Comparison of ENCODE assay signal across 8 cellular contexts in genomic region chr3:157089455-157090221, GRCh38.
A peak's percentile ranks its signal among the peaks of the same experiment; 100 is the strongest.
DNase-seq lines count a peak whose midpoint lies in the region; ATAC-seq, FAIRE-seq and TF ChIP-seq lines count a peak whose summit lies in the region.

No MANE protein-coding gene starts in this region.

- CTCF ChIA-PET in K562 (lab: Yijun Ruan, JAX; ENCODE audit: low intra/inter-chr PET ratio) (no interaction called here), HepG2 (lab: Yijun Ruan, JAX; ENCODE audit: low intra/inter-chr PET ratio, low total read pairs) (interaction anchor here (1.8 kb wide), 1 partner anchor 48 kb away, joined by 4 read pairs; no protein-coding TSS in a partner anchor)

- H3K4me1 ChIP-seq in DOHH2 (ENCODE audit: control insufficient read depth, low read length) (peaks cover 54% of the 10 kb centered on the region), GM23248 (ENCODE audit: insufficient read depth) (peaks cover 28% of the 10 kb centered on the region), MM.1S (ENCODE audit: low read length) (peaks cover 53% of the 10 kb centered on the region), K562 (replicated peaks in 1 of 2; ENCODE audit: control insufficient read depth in 2 of 2, insufficient read depth in 2 of 2, low read length in 2 of 2) (peaks cover 24 to 56% of the 10 kb centered on the region in 2 experiments), HepG2 (ENCODE audit: insufficient read depth, low read length) (peaks cover 49% of the 10 kb centered on the region)

- H3K27ac ChIP-seq in DOHH2 (ENCODE audit: low read depth, low read length): peak overlapping the region; percentile 93
- peak overlapping the region; percentile 89 for H3K27ac ChIP-seq in GM23248
- H3K27ac ChIP-seq in MM.1S (ENCODE audit: low read length): peak overlapping the region; percentile 97
- peak overlapping the region; percentile 90 for H3K27ac ChIP-seq in K562 (ENCODE audit: extremely low read depth, low read depth, low read length)
- peak overlapping the region; percentile 96 for H3K27ac ChIP-seq in HepG2 (ENCODE audit: extremely low read length, insufficient read depth, low read length)

- BruUV-seq in K562 (replicated peaks; lab: Mats Ljungman, UMichigan) (TSS peak; percentile 91), HepG2 (replicated peaks; lab: Mats Ljungman, UMichigan) (no TSS peak)

- H3K79me2 ChIP-seq in DOHH2 (ENCODE audit: control insufficient read depth, low read length): no peaks in the 10 kb centered on the region
- no peaks in the 10 kb centered on the region for H3K79me2 ChIP-seq in GM23248 (ENCODE audit: insufficient read depth)
- H3K79me2 ChIP-seq in MM.1S (ENCODE audit: low read length): no peaks in the 10 kb centered on the region
- H3K79me2 ChIP-seq in K562 (ENCODE audit: control insufficient read depth, insufficient read depth, low read length): no peaks in the 10 kb centered on the region
- no peaks in the 10 kb centered on the region for H3K79me2 ChIP-seq in HepG2 (ENCODE audit: insufficient read depth, low read length)

- TF ChIP-seq CTCF in DOHH2 (IDR thresholded peaks at IDR 0.05; ENCODE audit: low read depth, low read length, poor library complexity, severe bottlenecking) (no peak), MM.1S (IDR thresholded peaks at IDR 0.05; ENCODE audit: low read length) (no peak), K562 (IDR thresholded peaks at IDR 0.05 in 2 of 3, conservative IDR thresholded peaks at IDR 0.05 in 1 of 3; ENCODE audit: insufficient read depth in 2 of 3, low read depth in 1 of 3, low read length in 3 of 3) (no peak), HepG2 (CRISPR knock-in tag; IDR thresholded peaks at IDR 0.05) (no peak)

- TF ChIP-seq EP300 in K562 (IDR thresholded peaks at IDR 0.05; ENCODE audit: low read length) (peak; percentile 16), HepG2 (IDR thresholded peaks at IDR 0.05; ENCODE audit: low read depth in 2 of 2, low read length in 2 of 2) (no peak), HepG2 (CRISPR knock-in tag; IDR thresholded peaks at IDR 0.05; ENCODE audit: borderline replicate concordance) (no peak)

- H3K9me2 ChIP-seq in DOHH2 (replicated peaks; ENCODE audit: control insufficient read depth, low read length): no peaks in the 10 kb centered on the region
- no peaks in the 10 kb centered on the region for H3K9me2 ChIP-seq in GM23248 (ENCODE audit: insufficient read depth)
- no peaks in the 10 kb centered on the region for H3K9me2 ChIP-seq in MM.1S (replicated peaks; ENCODE audit: insufficient read depth, low read length)

- H3K9ac ChIP-seq in GM23248 (peak overlapping the region; percentile 89), MM.1S (ENCODE audit: low read length) (peak overlapping the region; percentile 96), K562 (ENCODE audit: insufficient read depth in 1 of 2, low read depth in 2 of 2, low read length in 2 of 2) (peak overlapping the region; percentile 80 to 89), HepG2 (ENCODE audit: insufficient read depth, low read depth, low read length) (peak overlapping the region; percentile 85)

- H3K4me2 ChIP-seq in DOHH2 (ENCODE audit: low read length): peak overlapping the region; percentile 92
- peak overlapping the region; percentile 84 for H3K4me2 ChIP-seq in GM23248 (ENCODE audit: unreplicated experiment)
- H3K4me2 ChIP-seq in MM.1S (ENCODE audit: low read depth, low read length): peak overlapping the region; percentile 93
- peak overlapping the region; percentile 98 for H3K4me2 ChIP-seq in K562 (ENCODE audit: insufficient read depth, low read length)
- peak overlapping the region; percentile 92 for H3K4me2 ChIP-seq in HepG2 (ENCODE audit: low read depth, low read length)

- no peaks in the 10 kb centered on the region for H3K27me3 ChIP-seq in DOHH2 (ENCODE audit: control insufficient read depth, low read length)
- H3K27me3 ChIP-seq in GM23248 (replicated peaks; ENCODE audit: insufficient read depth): no peaks in the 10 kb centered on the region
- no peaks in the 10 kb centered on the region for H3K27me3 ChIP-seq in MM.1S (replicated peaks; ENCODE audit: insufficient read depth, low read length)
- H3K27me3 ChIP-seq in K562 (ENCODE audit: control insufficient read depth in 2 of 2, insufficient read depth in 2 of 2, low read length in 2 of 2): no peaks in the 10 kb centered on the region; a peak in 1 of 5 replicates
- no peaks in the 10 kb centered on the region for H3K27me3 ChIP-seq in HepG2 (ENCODE audit: control insufficient read depth in 1 of 2, insufficient read depth in 2 of 2, low read length in 2 of 2)

- no peaks in the 10 kb centered on the region for H3K9me1 ChIP-seq in K562 (ENCODE audit: control insufficient read depth, insufficient read depth, low read length)

- no peak for DNase-seq in GM23248
- DNase-seq in MM.1S: no peak
- peak; percentile 42 to 74 (median 51) for DNase-seq in K562 (ENCODE audit: extremely low read depth in 1 of 4, low spot score in 3 of 4)
- no peak for DNase-seq in HepG2 (ENCODE audit: low spot score)
- peak; percentile 35 for DNase-seq in stimulated activated naive CD8-positive, alpha-beta T cell treated with anti-CD3 and anti-CD28 coated beads, Interleukin-15, Interleukin-2, amounts not matched to agents 100 U/mL and 50 U/mL, for 24 hours
- no peak for DNase-seq in NCI-H1105 treated with DMSO at 0.1 percent for 48 hours (lab: John Stamatoyannopoulos, UW)
- no peak for DNase-seq in midbrain (lab: John Stamatoyannopoulos, UW)

- peak overlapping the region; percentile 86 for H3K4me3 ChIP-seq in DOHH2 (ENCODE audit: low read length)
- H3K4me3 ChIP-seq in GM23248: peak overlapping the region; percentile 71
- peak overlapping the region; percentile 66 for H3K4me3 ChIP-seq in MM.1S (ENCODE audit: low read length)
- peak overlapping the region; percentile 48 for H3K4me3 ChIP-seq in K562
- H3K4me3 ChIP-seq in HepG2 (replicated peaks in 1 of 3; ENCODE audit: insufficient read depth in 1 of 3, low read depth in 2 of 3, low read length in 3 of 3): peak overlapping the region in 1 of 3 experiments; percentile 67; a peak in 2 of 6 replicates

- intact Hi-C loops in K562 (cut with micrococcal nuclease): loop anchor here (1.0 to 10.0 kb wide), 5 partner anchors 25 to 1045 kb away; partner anchors contain the start of gene LEKR1
- intact Hi-C loops in HepG2 (cut with micrococcal nuclease; ENCODE audit: unreplicated experiment): loop anchor here (2.0 to 10.0 kb wide), 4 partner anchors 31 to 552 kb away; partner anchors contain the start of gene TIPARP

- H3K9me3 ChIP-seq in DOHH2 (ENCODE audit: control insufficient read depth, insufficient read depth, low read length) (no peaks in the 10 kb centered on the region), GM23248 (ENCODE audit: low read depth) (no peaks in the 10 kb centered on the region), MM.1S (replicated peaks; ENCODE audit: insufficient read depth, low read length) (no peaks in the 10 kb centered on the region), K562 (replicated peaks; ENCODE audit: control insufficient read depth, insufficient read depth, low read depth, low read length) (no peaks in the 10 kb centered on the region), HepG2 (ENCODE audit: low read length) (no peaks in the 10 kb centered on the region)

- H3K36me3 ChIP-seq in DOHH2 (ENCODE audit: control insufficient read depth, low read length) (no peaks in the 10 kb centered on the region), GM23248 (ENCODE audit: low read depth) (no peaks in the 10 kb centered on the region), MM.1S (replicated peaks; ENCODE audit: insufficient read depth, low read length) (no peaks in the 10 kb centered on the region), K562 (ENCODE audit: control insufficient read depth, insufficient read depth, low read length) (no peaks in the 10 kb centered on the region), HepG2 (replicated peaks in 1 of 2; ENCODE audit: control insufficient read depth in 1 of 2, insufficient read depth in 2 of 2, low read length in 2 of 2) (no peaks in the 10 kb centered on the region)

- peak; percentile 32 for ATAC-seq in K562
- no peak for ATAC-seq in HepG2
- peak; percentile 16 for ATAC-seq in stimulated activated naive CD8-positive, alpha-beta T cell treated with anti-CD3 and anti-CD28 coated beads, Interleukin-15, Interleukin-2, amounts not matched to agents 100 U/mL and 50 U/mL, for 24 hours

- TF ChIP-seq RAD21 in K562 (CRISPR knock-in tag; conservative IDR thresholded peaks at IDR 0.05 in 1 of 2, IDR thresholded peaks at IDR 0.05 in 1 of 2): peak in 1 of 2 experiments; percentile 23; a peak in 2 of 4 replicates
- TF ChIP-seq RAD21 in HepG2 (CRISPR knock-in tag; IDR thresholded peaks at IDR 0.05): no peak

- FAIRE-seq in K562 (lab: Jason Lieb, UNC): no peak
- FAIRE-seq in HepG2 (lab: Jason Lieb, UNC): peak; percentile 23

- TF ChIP-seq POLR2A in K562 (conservative IDR thresholded peaks at IDR 0.05): no peak
- no peak for TF ChIP-seq POLR2A in HepG2 (IDR thresholded peaks at IDR 0.05; ENCODE audit: insufficient read depth in 1 of 2, low read depth in 2 of 2, low read length in 2 of 2)

- H2AFZ ChIP-seq in GM23248 (peak overlapping the region; percentile 96), MM.1S (ENCODE audit: low read length) (peak overlapping the region; percentile 35), K562 (ENCODE audit: low read depth, low read length) (peak overlapping the region; percentile 93), HepG2 (ENCODE audit: low read length) (peak overlapping the region; percentile 81)

- H4K20me1 ChIP-seq in DOHH2 (ENCODE audit: control insufficient read depth, insufficient read depth, low read depth, low read length) (no peaks in the 10 kb centered on the region), GM23248 (ENCODE audit: insufficient read depth) (no peaks in the 10 kb centered on the region), MM.1S (ENCODE audit: insufficient read depth, low read length) (no peaks in the 10 kb centered on the region), K562 (replicated peaks; ENCODE audit: control insufficient read depth, insufficient read depth, low read length) (no peaks in the 10 kb centered on the region), HepG2 (ENCODE audit: insufficient read depth, low read length) (no peaks in the 10 kb centered on the region)

- POLR2A ChIA-PET in K562 (lab: Yijun Ruan, JAX): interaction anchor here (0.6 to 10.7 kb wide), 14 partner anchors 9 to 414 kb away, joined by 3 to 96 read pairs (median 6); partner anchors contain the start of gene TIPARP
- POLR2A ChIA-PET in HepG2 (lab: Yijun Ruan, JAX): interaction anchor here (0.6 to 5.5 kb wide), 21 partner anchors 9 to 1284 kb away, joined by 3 to 204 read pairs (median 10); partner anchors contain the start of genes C3orf33, CCNL1, SSR3 and TIPARP

- in situ Hi-C loops in GM23248 (cut with MboI) (loop anchor here (5.0 to 25.0 kb wide), 4 partner anchors 48 to 952 kb away; no protein-coding TSS in a partner anchor), K562 (cut with MboI) (loop anchor here (10.0 kb wide), 1 partner anchor 405 kb away; no protein-coding TSS in a partner anchor), HepG2 (cut with HindIII; ENCODE audit: extremely low pct_ligation_motif_present, low pct_unique_long_range_greater_than_20kb) (loop anchor here (5.0 to 10.0 kb wide), 2 partner anchors 38 to 415 kb away; partner anchors contain the start of gene TIPARP)

- H3F3A ChIP-seq in DOHH2 (ENCODE audit: control insufficient read depth, insufficient read depth) (peaks cover 10% of the 10 kb centered on the region; the same call in 1 of the 2 replicates), GM23248 (ENCODE audit: insufficient read depth) (peaks cover 25% of the 10 kb centered on the region), MM.1S (ENCODE audit: insufficient read depth, low read length) (peaks cover 56% of the 10 kb centered on the region)

- WGBS in GM23248 (ENCODE audit: low coverage in 1 of 2, low lambda C conversion rate in 2 of 2, missing lambda C conversion rate in 2 of 2), 2 experiments: 53 to 54% methylated on average over 18 of the region's 18 CpGs
- WGBS in K562 (ENCODE audit: insufficient coverage, low coverage, missing lambda C conversion rate): under 1% methylated on average over 18 of the region's 18 CpGs
- WGBS in HepG2 (ENCODE audit: low lambda C conversion rate): 87% methylated on average over 18 of the region's 18 CpGs

Comparison
In these comparisons a context has a peak if more than half of its experiments do, and no peak if none do; other contexts are left out.
1. DNase-seq: peak in K562 (4 of 4) and stimulated activated naive CD8-positive, alpha-beta T cell treated with anti-CD3 and anti-CD28 coated beads, Interleukin-15, Interleukin-2, amounts not matched to agents 100 U/mL and 50 U/mL, for 24 hours (single experiment); none in GM23248 (single experiment), MM.1S (single experiment), HepG2 (single experiment), NCI-H1105 treated with DMSO at 0.1 percent for 48 hours (single experiment) and midbrain (single experiment).
2. H2AFZ ChIP-seq: peak in every context shown above with its lines; median percentile 96 in GM23248; 93 in K562; 81 in HepG2; 35 in MM.1S.
3. Peak in every context shown above with its lines, with median percentiles within 50 percentile points of each other: H3K27ac ChIP-seq, H3K4me2 ChIP-seq and H3K9ac ChIP-seq.